ENCODE assay signal across 29 cellular contexts in genomic region chr1:230074762-230075161, GRCh38.
"Had no signal": no experiment of that assay in that cellular context is flagged by ENCODE, and none has a peak within 500 bp of the region (broad histone marks: within the 10 kb centered on the region; RNA-seq: fewer than 3 reads in every experiment).

No MANE protein-coding gene starts in this region.

- H3K27ac Mint-ChIP-seq: activated CD4-positive, alpha-beta memory T cell treated with anti-CD3 and anti-CD28 coated beads for 36 hours; activated T-cell treated with anti-CD3 and anti-CD28 coated beads, Interleukin-2, amount 50 U/mL, for 72 hours; natural killer cell; neural progenitor cell; stimulated activated memory B cell treated with anti-CD40 and anti-IgM and Interleukin-4, amounts not matched to agents 10 μg/mL and 1 μg/mL and 100 μg/mL, for 72 hours; stimulated activated naive CD8-positive, alpha-beta T cell treated with anti-CD3 and anti-CD28 coated beads, Interleukin-15, amount 100 ng/mL, for 72 hours had no signal

- H3K4me3 Mint-ChIP-seq: activated CD4-positive, alpha-beta memory T cell treated with anti-CD3 and anti-CD28 coated beads for 36 hours; activated naive CD8-positive, alpha-beta T cell; activated T-cell treated with anti-CD3 and anti-CD28 coated beads, Interleukin-2, amount 50 U/mL, for 72 hours; natural killer cell; neural progenitor cell; stimulated activated memory B cell treated with anti-CD40 and anti-IgM and Interleukin-4, amounts not matched to agents 10 μg/mL and 1 μg/mL and 100 μg/mL, for 72 hours; stimulated activated naive CD8-positive, alpha-beta T cell treated with anti-CD3 and anti-CD28 coated beads, Interleukin-15, amount 100 ng/mL, for 72 hours had no signal

- DNase-seq: activated CD4-positive, alpha-beta memory T cell treated with anti-CD3 and anti-CD28 coated beads for 36 hours; activated CD4-positive, alpha-beta T cell treated with anti-CD3 and anti-CD28 coated beads for 48 hours; activated naive CD4-positive, alpha-beta T cell treated with Interleukin-2 at 50 U/mL for 16 hours; activated T-cell treated with anti-CD3 and anti-CD28 coated beads, Interleukin-2, amount 50 U/mL, for 72 hours; anterior cingulate cortex; colonic mucosa; effector CD8-positive, alpha-beta T cell; esophagus squamous epithelium; foreskin melanocyte; left lung; lower lobe of right lung; mesenchymal stem cell; natural killer cell; occipital lobe; posterior cingulate gyrus; stimulated activated CD4-positive, alpha-beta T cell treated with anti-CD3 and anti-CD28 coated beads, Interleukin-1b, Interleukin-23, amount 100 ng/mL, for 48 hours; stimulated activated CD4-positive, alpha-beta T cell treated with anti-CD3 and anti-CD28 coated beads, Interleukin-4, amount 100 ng/mL, for 4 hours; stimulated activated CD8-positive, alpha-beta memory T cell treated with anti-CD3 and anti-CD28 coated beads, Interleukin-4, amount 100 ng/mL, for 48 hours; stimulated activated naive CD8-positive, alpha-beta T cell treated with anti-CD3 and anti-CD28 coated beads, Interleukin-15, amount 100 ng/mL, for 72 hours; substantia nigra; thyroid gland; upper lobe of right lung; WERI-Rb-1 had no signal

- H3K27me3 ChIP-seq: colonic mucosa, esophagus squamous epithelium, left lung, neural progenitor cell, thyroid gland, upper lobe of right lung had no signal

- H3K36me3 Mint-ChIP-seq: natural killer cell had no signal

- H3K9me3 Mint-ChIP-seq: activated CD4-positive, alpha-beta memory T cell treated with anti-CD3 and anti-CD28 coated beads for 36 hours; activated T-cell treated with anti-CD3 and anti-CD28 coated beads, Interleukin-2, amount 50 U/mL, for 72 hours; natural killer cell; neural progenitor cell; stimulated activated memory B cell treated with anti-CD40 and anti-IgM and Interleukin-4, amounts not matched to agents 10 μg/mL and 1 μg/mL and 100 μg/mL, for 72 hours; stimulated activated naive CD8-positive, alpha-beta T cell treated with anti-CD3 and anti-CD28 coated beads, Interleukin-15, amount 100 ng/mL, for 72 hours had no signal

- H3K36me3 ChIP-seq: colonic mucosa, lower lobe of right lung, neural progenitor cell, thyroid gland, upper lobe of right lung, WERI-Rb-1 had no signal

- H3K9me3 ChIP-seq: colonic mucosa, esophagus squamous epithelium, left lung, lower lobe of right lung, thyroid gland, upper lobe of right lung had no signal

- ATAC-seq: activated CD4-positive, CD25-positive, alpha-beta regulatory T cell treated with anti-CD3 and anti-CD28 coated beads, Interleukin-2, amount 50 U/mL, for 24 hours; activated T-cell treated with anti-CD3 and anti-CD28 coated beads, Interleukin-2, amount 50 U/mL, for 72 hours; left lung; lower lobe of right lung; natural killer cell; stimulated activated memory B cell treated with anti-CD40 and anti-IgM and Interleukin-4, amounts not matched to agents 10 μg/mL and 1 μg/mL and 100 μg/mL, for 72 hours; stimulated activated naive CD8-positive, alpha-beta T cell treated with anti-CD3 and anti-CD28 coated beads, Interleukin-15, amount 100 ng/mL, for 72 hours; upper lobe of right lung had no signal

- H3K9ac ChIP-seq: neural progenitor cell had no signal

- H3K27me3 Mint-ChIP-seq: activated CD4-positive, alpha-beta memory T cell treated with anti-CD3 and anti-CD28 coated beads for 36 hours; activated naive CD8-positive, alpha-beta T cell; stimulated activated memory B cell treated with anti-CD40 and anti-IgM and Interleukin-4, amounts not matched to agents 10 μg/mL and 1 μg/mL and 100 μg/mL, for 72 hours; stimulated activated naive CD8-positive, alpha-beta T cell treated with anti-CD3 and anti-CD28 coated beads, Interleukin-15, amount 100 ng/mL, for 72 hours had no signal

- H2AFZ ChIP-seq: neural progenitor cell had no signal

- H3K27ac ChIP-seq: colonic mucosa, epithelial cell of prostate, left lung, lower lobe of right lung, neural progenitor cell, thyroid gland, upper lobe of right lung, WERI-Rb-1 had no signal

- H3K4me1 ChIP-seq: colonic mucosa, upper lobe of right lung had no signal

- H3K4me3 ChIP-seq: colonic mucosa, esophagus squamous epithelium, left lung, lower lobe of right lung, neural progenitor cell, smooth muscle cell, thyroid gland, upper lobe of right lung had no signal

- H3K4me2 ChIP-seq: neural progenitor cell had no signal
